ENCODE assay signal across 20 cellular contexts in genomic region chr18:23756590-23757540, GRCh38.
"Had no signal": no experiment of that assay in that cellular context is flagged by ENCODE, and none has a peak within 500 bp of the region (broad histone marks: within the 10 kb centered on the region; RNA-seq: fewer than 3 reads in every experiment).

No MANE protein-coding gene starts in this region.

- H3K36me3 Mint-ChIP-seq: activated CD4-positive, alpha-beta memory T cell treated with anti-CD3 and anti-CD28 coated beads for 36 hours; activated naive CD8-positive, alpha-beta T cell treated with anti-CD3 and anti-CD28 coated beads for 36 hours; memory B cell; naive thymus-derived CD8-positive, alpha-beta T cell had no signal

- H3K27ac Mint-ChIP-seq: activated B cell treated with CpG ODN at 0.5 μM for 24 hours; activated CD4-positive, alpha-beta memory T cell treated with anti-CD3 and anti-CD28 coated beads for 36 hours; activated naive CD8-positive, alpha-beta T cell treated with anti-CD3 and anti-CD28 coated beads for 36 hours; dendritic cell treated with granulocyte-macrophage colony-stimulating factor and Interleukin-4, amounts not matched to agents 40 ng/mL and 50 ng/mL, for 4 days; memory B cell; naive thymus-derived CD8-positive, alpha-beta T cell had no signal

- H3K27ac ChIP-seq: thyroid gland had no signal

- H3K27me3 ChIP-seq: thyroid gland had no signal

- ATAC-seq: left ventricle myocardium superior; naive thymus-derived CD8-positive, alpha-beta T cell had no signal

- H3K27me3 Mint-ChIP-seq: activated naive CD8-positive, alpha-beta T cell treated with anti-CD3 and anti-CD28 coated beads for 36 hours; dendritic cell treated with granulocyte-macrophage colony-stimulating factor and Interleukin-4, amounts not matched to agents 40 ng/mL and 50 ng/mL, for 4 days had no signal

- H3K9me3 ChIP-seq: thyroid gland had no signal

- FAIRE-seq: urothelium cell line had no signal

- H3K4me1 Mint-ChIP-seq: activated B cell treated with CpG ODN at 0.5 μM for 24 hours; activated naive CD8-positive, alpha-beta T cell treated with anti-CD3 and anti-CD28 coated beads for 36 hours; memory B cell; naive thymus-derived CD8-positive, alpha-beta T cell had no signal

- H3K4me3 ChIP-seq: thyroid gland had no signal

- DNase-seq: activated B cell treated with CpG ODN at 0.5 μM for 24 hours; activated CD4-positive, alpha-beta memory T cell treated with anti-CD3 and anti-CD28 coated beads for 36 hours; activated CD4-positive, alpha-beta T cell treated with anti-CD3 and anti-CD28 coated beads for 4 hours; activated naive CD4-positive, alpha-beta T cell; activated naive CD8-positive, alpha-beta T cell treated with anti-CD3 and anti-CD28 coated beads for 36 hours; activated T-cell treated with anti-CD3 and anti-CD28 coated beads for 4 hours; amniotic stem cell; effector CD8-positive, alpha-beta T cell; foreskin fibroblast; left ventricle myocardium superior; naive thymus-derived CD8-positive, alpha-beta T cell; nucleus accumbens; posterior cingulate gyrus; stimulated activated CD4-positive, alpha-beta T cell treated with anti-CD3 and anti-CD28 coated beads, Interleukin-1b, Interleukin-23, amount 100 ng/mL, for 48 hours; stimulated activated CD8-positive, alpha-beta memory T cell treated with anti-CD3 and anti-CD28 coated beads, Interleukin-4, amount 100 ng/mL, for 48 hours; stimulated activated naive CD4-positive, alpha-beta T cell; thyroid gland had no signal

- H3K4me3 Mint-ChIP-seq: activated B cell treated with CpG ODN at 0.5 μM for 24 hours; activated CD4-positive, alpha-beta memory T cell treated with anti-CD3 and anti-CD28 coated beads for 36 hours; activated naive CD8-positive, alpha-beta T cell treated with anti-CD3 and anti-CD28 coated beads for 36 hours; dendritic cell treated with granulocyte-macrophage colony-stimulating factor and Interleukin-4, amounts not matched to agents 40 ng/mL and 50 ng/mL, for 4 days; memory B cell; naive thymus-derived CD8-positive, alpha-beta T cell had no signal

- H3K36me3 ChIP-seq: thyroid gland had no signal

- H3K9me3 Mint-ChIP-seq: activated B cell treated with CpG ODN at 0.5 μM for 24 hours; activated CD4-positive, alpha-beta memory T cell treated with anti-CD3 and anti-CD28 coated beads for 36 hours; activated naive CD8-positive, alpha-beta T cell treated with anti-CD3 and anti-CD28 coated beads for 36 hours; dendritic cell treated with granulocyte-macrophage colony-stimulating factor and Interleukin-4, amounts not matched to agents 40 ng/mL and 50 ng/mL, for 4 days; memory B cell had no signal

- H3K4me1 ChIP-seq: thyroid gland had no signal
